28 cellular contexts compared by ENCODE assay signal in genomic region chr16:26791166-26791565, GRCh38.
"Had no signal": no experiment of that assay in that cellular context is flagged by ENCODE, and none has a peak within 500 bp of the region (broad histone marks: within the 10 kb centered on the region; RNA-seq: fewer than 3 reads in every experiment).

No MANE protein-coding gene starts in this region.

- H3K4me1 Mint-ChIP-seq: activated B cell treated with CpG ODN at 0.5 μM for 24 hours; activated T-helper 17 cell treated with anti-CD3 and anti-CD28 coated beads, Interleukin-2, amount 50 U/mL, for 72 hours; central memory CD8-positive, alpha-beta T cell; T-helper 17 cell had no signal

- H3K27me3 ChIP-seq: brain microvascular endothelial cell, esophagus squamous epithelium had no signal

- H3K27ac Mint-ChIP-seq: activated B cell treated with CpG ODN at 0.5 μM for 24 hours; activated CD8-positive, alpha-beta T cell treated with anti-CD3 and anti-CD28 coated beads for 36 hours; activated naive CD8-positive, alpha-beta T cell; activated T-helper 17 cell treated with anti-CD3 and anti-CD28 coated beads, Interleukin-2, amount 50 U/mL, for 72 hours; dendritic cell treated with granulocyte-macrophage colony-stimulating factor and Interleukin-4, amounts not matched to agents 40 ng/mL and 50 ng/mL, for 4 days; T-helper 17 cell; T-helper 2 cell treated with Interferon-gamma antibody and Interleukin-4, amounts not matched to agents 5 μg/mL and 100 μg/mL, for 36 hours had no signal

- H3K9me3 Mint-ChIP-seq: activated B cell treated with CpG ODN at 0.5 μM for 24 hours; activated CD8-positive, alpha-beta T cell treated with anti-CD3 and anti-CD28 coated beads for 36 hours; activated T-cell treated with anti-CD3 and anti-CD28 coated beads, Interleukin-2, amount 50 U/mL, for 4 hours; activated T-helper 17 cell treated with anti-CD3 and anti-CD28 coated beads, Interleukin-2, amount 50 U/mL, for 72 hours; central memory CD8-positive, alpha-beta T cell; dendritic cell treated with granulocyte-macrophage colony-stimulating factor and Interleukin-4, amounts not matched to agents 40 ng/mL and 50 ng/mL, for 4 days; T-helper 2 cell treated with Interferon-gamma antibody and Interleukin-4, amounts not matched to agents 5 μg/mL and 100 μg/mL, for 36 hours had no signal

- DNase-seq: activated B cell treated with CpG ODN at 0.5 μM for 24 hours; activated CD4-positive, alpha-beta T cell treated with anti-CD3 and anti-CD28 coated beads for 48 hours; activated CD4-positive, alpha-beta T cell treated with anti-CD3 and anti-CD28 coated beads, Interleukin-2, amount 50 U/mL, for 1 hour; activated CD4-positive, alpha-beta T cell treated with anti-CD3 and anti-CD28 coated beads, Interleukin-2, amount 50 U/mL, for 48 hours; activated CD8-positive, alpha-beta memory T cell treated with anti-CD3 and anti-CD28 coated beads for 24 hours; activated CD8-positive, alpha-beta T cell treated with anti-CD3 and anti-CD28 coated beads for 36 hours; activated effector memory CD4-positive, alpha-beta T cell treated with Interleukin-2 at 50 U/mL for 16 hours; activated gamma-delta T cell treated with Interleukin-2 at 50 U/mL for 16 hours; activated naive CD4-positive, alpha-beta T cell treated with anti-CD3 and anti-CD28 coated beads, Interleukin-2, amount 50 U/mL, for 16 hours; activated naive CD4-positive, alpha-beta T cell treated with Interleukin-2 at 50 U/mL for 16 hours; activated T-cell treated with anti-CD3 and anti-CD28 coated beads, Interleukin-2, amount 50 U/mL, for 4 hours; amniotic stem cell; anterior cingulate cortex; brain microvascular endothelial cell; dorsolateral prefrontal cortex; effector memory CD4-positive, alpha-beta T cell; esophagus squamous epithelium; T-helper 1 cell; T-helper 17 cell; T1000; WERI-Rb-1 had no signal

- H3K36me3 Mint-ChIP-seq: activated naive CD8-positive, alpha-beta T cell had no signal

- H3K36me3 ChIP-seq: brain microvascular endothelial cell, esophagus squamous epithelium, WERI-Rb-1 had no signal

- H3K4me3 Mint-ChIP-seq: activated B cell treated with CpG ODN at 0.5 μM for 24 hours; activated CD8-positive, alpha-beta T cell treated with anti-CD3 and anti-CD28 coated beads for 36 hours; activated naive CD8-positive, alpha-beta T cell; activated T-cell treated with anti-CD3 and anti-CD28 coated beads, Interleukin-2, amount 50 U/mL, for 4 hours; activated T-helper 17 cell treated with anti-CD3 and anti-CD28 coated beads, Interleukin-2, amount 50 U/mL, for 72 hours; central memory CD8-positive, alpha-beta T cell; dendritic cell treated with granulocyte-macrophage colony-stimulating factor and Interleukin-4, amounts not matched to agents 40 ng/mL and 50 ng/mL, for 4 days; T-helper 17 cell; T-helper 2 cell treated with Interferon-gamma antibody and Interleukin-4, amounts not matched to agents 5 μg/mL and 100 μg/mL, for 36 hours had no signal

- H3K4me1 ChIP-seq: esophagus squamous epithelium had no signal

- H3K27ac ChIP-seq: brain microvascular endothelial cell, coronary artery, dorsolateral prefrontal cortex, epithelial cell of prostate, esophagus squamous epithelium, WERI-Rb-1 had no signal

- H3K4me3 ChIP-seq: coronary artery, dorsolateral prefrontal cortex, esophagus squamous epithelium had no signal

- H3K9me3 ChIP-seq: esophagus squamous epithelium had no signal
